Comparison of ENCODE assay signal across 1 cellular context in the genomic region with DNA sequence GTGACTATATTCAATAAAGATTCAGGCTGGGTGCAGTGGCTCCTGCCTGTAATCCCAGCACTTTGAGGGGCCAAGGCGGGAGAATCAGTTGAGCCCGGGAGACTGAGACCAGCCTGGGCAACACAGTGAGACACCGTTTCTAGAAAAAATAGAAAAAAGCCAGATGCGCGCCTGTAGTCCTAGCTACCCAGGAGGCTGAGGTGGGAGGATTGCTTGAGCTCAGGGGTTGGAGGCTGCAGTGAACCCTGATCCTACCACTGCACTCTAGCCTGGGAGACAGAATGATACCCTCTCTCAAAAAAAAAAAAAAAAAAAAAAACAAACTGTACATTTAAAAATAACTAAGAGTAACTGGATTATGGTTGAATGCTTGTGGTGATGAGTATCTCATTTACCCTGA.
TF ChIP-seq lines count a peak whose summit lies in the region.

No MANE protein-coding gene starts in this region.

TF ChIP-seq in SK-N-SH, 30 proteins besides CTCF, POLR2A, EP300 and RAD21 (continued from another document):
- TF ChIP-seq, protein P1, sequence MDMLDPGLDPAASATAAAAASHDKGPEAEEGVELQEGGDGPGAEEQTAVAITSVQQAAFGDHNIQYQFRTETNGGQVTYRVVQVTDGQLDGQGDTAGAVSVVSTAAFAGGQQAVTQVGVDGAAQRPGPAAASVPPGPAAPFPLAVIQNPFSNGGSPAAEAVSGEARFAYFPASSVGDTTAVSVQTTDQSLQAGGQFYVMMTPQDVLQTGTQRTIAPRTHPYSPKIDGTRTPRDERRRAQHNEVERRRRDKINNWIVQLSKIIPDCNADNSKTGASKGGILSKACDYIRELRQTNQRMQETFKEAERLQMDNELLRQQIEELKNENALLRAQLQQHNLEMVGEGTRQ (IDR thresholded peaks at IDR 0.05; ENCODE audit: borderline replicate concordance, low read depth, low read length), result no peak
- TF ChIP-seq SMC3 (IDR thresholded peaks at IDR 0.05; ENCODE audit: low read depth, low read length), result no peak
